ENCODE assay signal across 10 cellular contexts in genomic region chr20:41616228-41616627, GRCh38. TPM values are rescaled to one million over a fixed set of nuclear protein-coding genes. Genes with fewer than 3 reads are reported as not detected.
DNase-seq lines count a peak whose midpoint lies in the region; ATAC-seq, FAIRE-seq and TF ChIP-seq lines count a peak whose summit lies in the region.
"Had no signal": no experiment of that assay in that cellular context is flagged by ENCODE, and none has a peak within 500 bp of the region (broad histone marks: within the 10 kb centered on the region; RNA-seq: fewer than 3 reads in every experiment).

No MANE protein-coding gene starts in this region.

- DNase-seq in CD4-positive, alpha-beta memory T cell = no peak
- DNase-seq in activated T-helper 1 cell treated with anti-CD3 and anti-CD28 coated beads, Interleukin-12 subunit alpha, Interleukin-12 subunit beta, Interleukin-2, Interleukin-4 antibody, amounts not matched to agents 30 ng/mL and 10 ng/mL and 1 ng/mL, durations not matched to agents 14 hours and 24 hours and 36 hours (ENCODE audit: low spot score) = no peak
- DNase-seq in memory B cell (ENCODE audit: low spot score in 2 of 2) (no peak), ecto neural progenitor cell (ENCODE audit: low spot score) (no peak), GM19239 (ENCODE audit: insufficient read length, low spot score) (no peak), NCI-H1436 (lab: John Stamatoyannopoulos, UW) (no peak)

- FAIRE-seq in GM19239 (lab: Jason Lieb, UNC) = no peak
- FAIRE-seq: TTC549 had no signal

- H3K27me3 Mint-ChIP-seq in CD4-positive, alpha-beta memory T cell = no peaks in the 10 kb centered on the region
- peaks cover 8% of the 10 kb centered on the region for H3K27me3 Mint-ChIP-seq in activated T-helper 1 cell treated with anti-CD3 and anti-CD28 coated beads, Interleukin-12 subunit alpha, Interleukin-12 subunit beta, Interleukin-2, Interleukin-4 antibody, amounts not matched to agents 30 ng/mL and 10 ng/mL and 1 ng/mL, durations not matched to agents 14 hours and 24 hours and 36 hours (ENCODE audit: insufficient read depth)
- no peaks in the 10 kb centered on the region for H3K27me3 Mint-ChIP-seq in memory B cell

- no peaks in the 10 kb centered on the region for H4K20me1 ChIP-seq in KMS-11 (ENCODE audit: insufficient read depth)

- H3K9me3 Mint-ChIP-seq in CD4-positive, alpha-beta memory T cell = no peaks in the 10 kb centered on the region
- no peaks in the 10 kb centered on the region for H3K9me3 Mint-ChIP-seq in activated T-helper 1 cell treated with anti-CD3 and anti-CD28 coated beads, Interleukin-12 subunit alpha, Interleukin-12 subunit beta, Interleukin-2, Interleukin-4 antibody, amounts not matched to agents 30 ng/mL and 10 ng/mL and 1 ng/mL, durations not matched to agents 14 hours and 24 hours and 36 hours
- H3K9me3 Mint-ChIP-seq in memory B cell = no peaks in the 10 kb centered on the region

- H3K4me3 Mint-ChIP-seq in CD4-positive, alpha-beta memory T cell = peak overlapping the region; percentile 91 to 95 (median 94)
- H3K4me3 Mint-ChIP-seq in activated T-helper 1 cell treated with anti-CD3 and anti-CD28 coated beads, Interleukin-12 subunit alpha, Interleukin-12 subunit beta, Interleukin-2, Interleukin-4 antibody, amounts not matched to agents 30 ng/mL and 10 ng/mL and 1 ng/mL, durations not matched to agents 14 hours and 24 hours and 36 hours = peak overlapping the region; percentile 94
- H3K4me3 Mint-ChIP-seq in memory B cell = peak overlapping the region; percentile 46

- ATAC-seq in memory B cell (ENCODE audit: low read depth) = no peak
- ATAC-seq in HG03378 (IDR thresholded peaks at IDR 0.05; ENCODE audit: unreplicated experiment) = no peak

- POLR2A ChIA-PET in CD4-positive, alpha-beta memory T cell (lab: Charles Lee; ENCODE audit: partially characterized antibody) = interaction anchor here (5.0 kb wide), 1 partner anchor 77 kb away, joined by 78 read pairs; no protein-coding TSS in a partner anchor

- no peaks in the 10 kb centered on the region for H3K27me3 ChIP-seq in CD4-positive, alpha-beta memory T cell (ENCODE audit: insufficient read depth, low read length)
- no peaks in the 10 kb centered on the region for H3K27me3 ChIP-seq in KMS-11 (ENCODE audit: insufficient read depth, low read depth)
- H3K27me3 ChIP-seq: cardiac muscle cell had no signal

- H3K4me3 ChIP-seq in CD4-positive, alpha-beta memory T cell (ENCODE audit: low read length in 2 of 2) = no peak overlapping the region
- H3K4me3 ChIP-seq in KMS-11 (IDR thresholded peaks at IDR 0.05; ENCODE audit: insufficient read depth, low read depth, low read length) = no peak overlapping the region

- peak overlapping the region; percentile 94; the same call in 1 of the 2 replicates for H3K4me2 ChIP-seq in KMS-11

- no peak overlapping the region for H3K27ac ChIP-seq in CD4-positive, alpha-beta memory T cell (ENCODE audit: low read depth, low read length)
- no peak overlapping the region for H3K27ac ChIP-seq in KMS-11
- H3K27ac ChIP-seq: cardiac muscle cell had no signal

- no peaks in the 10 kb centered on the region for H3K36me3 ChIP-seq in CD4-positive, alpha-beta memory T cell (ENCODE audit: insufficient read depth, low read length)
- H3K36me3 ChIP-seq in KMS-11 (ENCODE audit: insufficient read depth) = no peaks in the 10 kb centered on the region
- H3K36me3 ChIP-seq: cardiac muscle cell had no signal

- intact Hi-C loops in CD4-positive, alpha-beta memory T cell (cut with micrococcal nuclease) = loop anchor here (5.0 to 10.0 kb wide), 3 partner anchors 131 to 1841 kb away; partner anchors contain the start of genes PLCG1 and SRSF6
- intact Hi-C loops in activated T-helper 1 cell treated with anti-CD3 and anti-CD28 coated beads, Interleukin-12 subunit alpha, Interleukin-12 subunit beta, Interleukin-2, Interleukin-4 antibody, amounts not matched to agents 30 ng/mL and 10 ng/mL and 1 ng/mL, durations not matched to agents 14 hours and 24 hours and 36 hours (cut with micrococcal nuclease) = no loop called here

- no peak overlapping the region for H3K9ac ChIP-seq in KMS-11

- H3K27ac Mint-ChIP-seq in CD4-positive, alpha-beta memory T cell = peak overlapping the region in 3 of 7 donors; percentile 5 to 69 (median 63)
- H3K27ac Mint-ChIP-seq in activated T-helper 1 cell treated with anti-CD3 and anti-CD28 coated beads, Interleukin-12 subunit alpha, Interleukin-12 subunit beta, Interleukin-2, Interleukin-4 antibody, amounts not matched to agents 30 ng/mL and 10 ng/mL and 1 ng/mL, durations not matched to agents 14 hours and 24 hours and 36 hours = peak overlapping the region; percentile 8
- H3K27ac Mint-ChIP-seq in memory B cell = peak overlapping the region; percentile 31

- H3K36me3 Mint-ChIP-seq in CD4-positive, alpha-beta memory T cell = peaks cover 0 to 5% of the 10 kb centered on the region in 2 donors
- H3K36me3 Mint-ChIP-seq in activated T-helper 1 cell treated with anti-CD3 and anti-CD28 coated beads, Interleukin-12 subunit alpha, Interleukin-12 subunit beta, Interleukin-2, Interleukin-4 antibody, amounts not matched to agents 30 ng/mL and 10 ng/mL and 1 ng/mL, durations not matched to agents 14 hours and 24 hours and 36 hours (ENCODE audit: low read depth) = peaks cover 4% of the 10 kb centered on the region
- peaks cover 2% of the 10 kb centered on the region for H3K36me3 Mint-ChIP-seq in memory B cell

- H3K79me2 ChIP-seq in KMS-11 (ENCODE audit: insufficient read depth, low read depth) = peaks cover 61% of the 10 kb centered on the region

- peaks cover 33 to 62% (median 47%) of the 10 kb centered on the region in 4 donors for H3K4me1 Mint-ChIP-seq in CD4-positive, alpha-beta memory T cell
- peaks cover 46% of the 10 kb centered on the region for H3K4me1 Mint-ChIP-seq in activated T-helper 1 cell treated with anti-CD3 and anti-CD28 coated beads, Interleukin-12 subunit alpha, Interleukin-12 subunit beta, Interleukin-2, Interleukin-4 antibody, amounts not matched to agents 30 ng/mL and 10 ng/mL and 1 ng/mL, durations not matched to agents 14 hours and 24 hours and 36 hours (ENCODE audit: low read depth)
- peaks cover 31% of the 10 kb centered on the region for H3K4me1 Mint-ChIP-seq in memory B cell

- no peaks in the 10 kb centered on the region for H3K9me3 ChIP-seq in CD4-positive, alpha-beta memory T cell (ENCODE audit: control insufficient read depth in 1 of 2, low read length in 2 of 2)

- H2AFZ ChIP-seq in KMS-11 (ENCODE audit: low read depth) = no peak overlapping the region

- TF ChIP-seq CTCF in KMS-11 (conservative IDR thresholded peaks at IDR 0.05; ENCODE audit: low read depth, low read length) = no peak

- CTCF ChIA-PET in CD4-positive, alpha-beta memory T cell (lab: Charles Lee; ENCODE audit: partially characterized antibody) = no interaction called here

- H3K4me1 ChIP-seq in CD4-positive, alpha-beta memory T cell (ENCODE audit: insufficient read depth, low read length) = peaks cover 49% of the 10 kb centered on the region
- H3K4me1 ChIP-seq in KMS-11 (ENCODE audit: low read depth, poor library complexity, severe bottlenecking) = peaks cover 14% of the 10 kb centered on the region

RNA-seq across cellular contexts. Expression of gene CHD6, which starts 1.9 kb away (rescaled TPM):
- 10 to 100 TPM; 93.2 to 96.8 TPM for total RNA-seq in CD4-positive, alpha-beta memory T cell
- 10 to 100 TPM; 29.2 to 62.3 TPM for polyA plus RNA-seq in CD4-positive, alpha-beta memory T cell
- total RNA-seq in activated T-helper 1 cell treated with anti-CD3 and anti-CD28 coated beads, Interleukin-12 subunit alpha, Interleukin-12 subunit beta, Interleukin-2, Interleukin-4 antibody, amounts not matched to agents 30 ng/mL and 10 ng/mL and 1 ng/mL, durations not matched to agents 14 hours and 24 hours and 36 hours = 34.3 and 36.8 TPM in 2 replicates
